10 cellular contexts compared by ENCODE assay signal in the genomic region with DNA sequence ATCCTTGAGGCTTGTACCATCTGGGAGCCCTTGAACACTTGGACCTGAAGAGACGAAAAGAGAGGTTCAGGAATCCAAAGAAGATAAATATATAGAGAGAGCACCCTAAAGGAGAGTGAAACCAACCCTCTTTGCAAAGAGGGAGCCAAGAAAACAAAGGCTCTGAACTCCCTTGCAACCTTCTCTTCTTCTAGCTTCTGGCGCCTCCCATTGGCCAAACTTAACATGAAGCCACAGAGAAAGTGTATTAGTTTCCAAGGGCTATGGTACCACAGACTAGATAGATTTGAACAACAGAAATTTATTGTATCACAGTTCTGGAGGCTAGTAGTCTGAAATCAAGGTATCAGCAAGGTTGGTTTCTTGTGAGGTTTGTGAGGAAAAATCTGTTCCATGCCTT.
DNase-seq lines count a peak whose midpoint lies in the region; ATAC-seq and TF ChIP-seq lines count a peak whose summit lies in the region.
"Had no signal": no experiment of that assay in that cellular context is flagged by ENCODE, and none has a peak within 500 bp of the region (broad histone marks: within the 10 kb centered on the region; RNA-seq: fewer than 3 reads in every experiment).

No MANE protein-coding gene starts in this region.

- CTCF ChIA-PET in activated CD8-positive, alpha-beta T cell treated with anti-CD3 and anti-CD28 coated beads for 36 hours (lab: Charles Lee), result interaction anchor here (1.0 kb wide), 1 partner anchor 58 kb away, joined by 3 read pairs; no protein-coding TSS in a partner anchor
- CTCF ChIA-PET in activated CD8-positive, alpha-beta T cell treated with anti-CD3 and anti-CD28 coated beads, Interleukin-2, amount 10 ng/mL, durations not matched to agents 7 days and 5 days (lab: Charles Lee), result no interaction called here
- CTCF ChIA-PET in HEK293T (lab: Yijun Ruan, JAX), result interaction anchor here (0.6 kb wide), 3 partner anchors 295 to 580 kb away, joined by 3 to 6 read pairs (median 4); no protein-coding TSS in a partner anchor

- H3K27me3 Mint-ChIP-seq in activated CD8-positive, alpha-beta T cell treated with anti-CD3 and anti-CD28 coated beads for 36 hours, result no peaks in the 10 kb centered on the region
- H3K27me3 Mint-ChIP-seq in activated CD8-positive, alpha-beta T cell treated with anti-CD3 and anti-CD28 coated beads, Interleukin-2, amount 10 ng/mL, durations not matched to agents 7 days and 5 days (ENCODE audit: low read depth), result no peaks in the 10 kb centered on the region
- H3K27me3 Mint-ChIP-seq: activated B cell treated with CpG ODN at 0.5 μM for 24 hours had no signal

- no peak overlapping the region for H3K27ac ChIP-seq in smooth muscle cell (ENCODE audit: low read depth)

- H2AFZ ChIP-seq in smooth muscle cell (ENCODE audit: low read depth), result peak overlapping the region; percentile 54

- no peak overlapping the region for H3K4me3 ChIP-seq in smooth muscle cell

- no peaks in the 10 kb centered on the region for H3K79me2 ChIP-seq in smooth muscle cell (ENCODE audit: low read depth)

- no peak overlapping the region for H3K27ac Mint-ChIP-seq in activated CD8-positive, alpha-beta T cell treated with anti-CD3 and anti-CD28 coated beads for 36 hours
- H3K27ac Mint-ChIP-seq in activated CD8-positive, alpha-beta T cell treated with anti-CD3 and anti-CD28 coated beads, Interleukin-2, amount 10 ng/mL, durations not matched to agents 7 days and 5 days, result no peak overlapping the region
- H3K27ac Mint-ChIP-seq: activated B cell treated with CpG ODN at 0.5 μM for 24 hours had no signal

- 28% methylated on average over 2 of the region's 2 CpGs for WGBS in smooth muscle cell (ENCODE audit: low lambda C conversion rate)

- no peaks in the 10 kb centered on the region for H3K9me3 ChIP-seq in smooth muscle cell (replicated peaks; ENCODE audit: low read depth)

- TF ChIP-seq CTCF in activated CD8-positive, alpha-beta T cell treated with anti-CD3 and anti-CD28 coated beads for 36 hours (IDR thresholded peaks at IDR 0.05), result no peak
- TF ChIP-seq CTCF in smooth muscle cell (IDR thresholded peaks at IDR 0.05; ENCODE audit: borderline replicate concordance, insufficient read depth, poor library complexity, severe bottlenecking), result peak; percentile 60

- H3K4me2 ChIP-seq in smooth muscle cell, result peak overlapping the region; percentile 64

- POLR2A ChIA-PET in activated CD8-positive, alpha-beta T cell treated with anti-CD3 and anti-CD28 coated beads for 36 hours (lab: Charles Lee), result no interaction called here
- POLR2A ChIA-PET in activated CD8-positive, alpha-beta T cell treated with anti-CD3 and anti-CD28 coated beads, Interleukin-2, amount 10 ng/mL, durations not matched to agents 7 days and 5 days (lab: Charles Lee), result no interaction called here
- POLR2A ChIA-PET in HEK293T (lab: Yijun Ruan, JAX), result no interaction called here

- ATAC-seq in activated CD8-positive, alpha-beta T cell treated with anti-CD3 and anti-CD28 coated beads for 36 hours, result no peak
- no peak for ATAC-seq in activated CD8-positive, alpha-beta T cell treated with anti-CD3 and anti-CD28 coated beads, Interleukin-2, amount 10 ng/mL, durations not matched to agents 7 days and 5 days
- ATAC-seq in GM18861 (IDR thresholded peaks at IDR 0.05; ENCODE audit: unreplicated experiment), result no peak

- H3K4me1 Mint-ChIP-seq in activated CD8-positive, alpha-beta T cell treated with anti-CD3 and anti-CD28 coated beads for 36 hours (ENCODE audit: low read depth), result no peaks in the 10 kb centered on the region
- H3K4me1 Mint-ChIP-seq in activated CD8-positive, alpha-beta T cell treated with anti-CD3 and anti-CD28 coated beads, Interleukin-2, amount 10 ng/mL, durations not matched to agents 7 days and 5 days (ENCODE audit: low read depth), result no peaks in the 10 kb centered on the region
- H3K4me1 Mint-ChIP-seq: activated B cell treated with CpG ODN at 0.5 μM for 24 hours had no signal

- H3K4me3 Mint-ChIP-seq in activated CD8-positive, alpha-beta T cell treated with anti-CD3 and anti-CD28 coated beads for 36 hours, result no peak overlapping the region
- H3K4me3 Mint-ChIP-seq in activated CD8-positive, alpha-beta T cell treated with anti-CD3 and anti-CD28 coated beads, Interleukin-2, amount 10 ng/mL, durations not matched to agents 7 days and 5 days, result no peak overlapping the region
- H3K4me3 Mint-ChIP-seq: activated B cell treated with CpG ODN at 0.5 μM for 24 hours had no signal

- H4K20me1 ChIP-seq in smooth muscle cell (ENCODE audit: low read depth), result no peaks in the 10 kb centered on the region

- H3K9ac ChIP-seq in smooth muscle cell (ENCODE audit: low read depth), result no peak overlapping the region

- H3F3A ChIP-seq in smooth muscle cell (ENCODE audit: low read depth), result no peaks in the 10 kb centered on the region

- H3K36me3 Mint-ChIP-seq in activated CD8-positive, alpha-beta T cell treated with anti-CD3 and anti-CD28 coated beads for 36 hours (ENCODE audit: low read depth), result no peaks in the 10 kb centered on the region
- H3K36me3 Mint-ChIP-seq in activated CD8-positive, alpha-beta T cell treated with anti-CD3 and anti-CD28 coated beads, Interleukin-2, amount 10 ng/mL, durations not matched to agents 7 days and 5 days (ENCODE audit: low read depth), result no peaks in the 10 kb centered on the region

- H3K9me3 Mint-ChIP-seq in activated CD8-positive, alpha-beta T cell treated with anti-CD3 and anti-CD28 coated beads for 36 hours, result peaks cover 7% of the 10 kb centered on the region
- H3K9me3 Mint-ChIP-seq in activated CD8-positive, alpha-beta T cell treated with anti-CD3 and anti-CD28 coated beads, Interleukin-2, amount 10 ng/mL, durations not matched to agents 7 days and 5 days (ENCODE audit: insufficient read depth), result no peaks in the 10 kb centered on the region

- no peaks in the 10 kb centered on the region for H3K4me1 ChIP-seq in smooth muscle cell (ENCODE audit: low read depth)

- DNase-seq in activated CD8-positive, alpha-beta T cell treated with anti-CD3 and anti-CD28 coated beads for 36 hours, result peak; percentile 2
- DNase-seq in activated CD8-positive, alpha-beta T cell treated with anti-CD3 and anti-CD28 coated beads, Interleukin-2, amount 10 ng/mL, durations not matched to agents 7 days and 5 days, result no peak
- DNase-seq in NCI-H82 treated with DMSO at 0.1 percent for 48 hours (lab: John Stamatoyannopoulos, UW; ENCODE audit: unreplicated experiment), result peak; percentile 15
- DNase-seq in fibroblast of peridontal ligament (ENCODE audit: extremely low read depth), result peak; percentile 1
- DNase-seq in smooth muscle cell (lab: John Stamatoyannopoulos, UW; ENCODE audit: unreplicated experiment), result no peak
- DNase-seq in HEK293T (ENCODE audit: extremely low spot score), result no peak
- DNase-seq in amniotic stem cell (lab: John Stamatoyannopoulos, UW), result no peak
- DNase-seq: activated B cell treated with CpG ODN at 0.5 μM for 24 hours; stimulated activated CD4-positive, alpha-beta T cell treated with anti-CD3 and anti-CD28 coated beads, Interleukin-2, amount 100 ng/mL, for 48 hours had no signal

- H3K36me3 ChIP-seq in smooth muscle cell (ENCODE audit: low read depth), result no peaks in the 10 kb centered on the region

- intact Hi-C loops in activated CD8-positive, alpha-beta T cell treated with anti-CD3 and anti-CD28 coated beads for 36 hours (cut with micrococcal nuclease), result no loop called here

- no peaks in the 10 kb centered on the region for H3K27me3 ChIP-seq in smooth muscle cell (ENCODE audit: low read depth)

TF ChIP-seq in HEK293T, 16 proteins besides CTCF, POLR2A, EP300 and RAD21:
- no peak for TF ChIP-seq HDGF (IDR thresholded peaks at IDR 0.05; ENCODE audit: borderline replicate concordance)
- no peak for TF ChIP-seq SP1 (IDR thresholded peaks at IDR 0.05)
- TF ChIP-seq FOXA1 (IDR thresholded peaks at IDR 0.05), result no peak
- TF ChIP-seq ELF4 (IDR thresholded peaks at IDR 0.05), result no peak
- no peak for TF ChIP-seq ZNF384 (IDR thresholded peaks at IDR 0.05)
- TF ChIP-seq FOXM1 (IDR thresholded peaks at IDR 0.05; ENCODE audit: borderline replicate concordance), result no peak
- no peak for TF ChIP-seq SUZ12 (IDR thresholded peaks at IDR 0.05)
- no peak for TF ChIP-seq TARDBP (IDR thresholded peaks at IDR 0.05)
- TF ChIP-seq BHLHE40 (IDR thresholded peaks at IDR 0.05; ENCODE audit: borderline replicate concordance), result no peak
- TF ChIP-seq ARNT (IDR thresholded peaks at IDR 0.05), result no peak
- TF ChIP-seq LEF1 (IDR thresholded peaks at IDR 0.05; ENCODE audit: borderline replicate concordance), result no peak
- TF ChIP-seq CTBP1 (IDR thresholded peaks at IDR 0.05; ENCODE audit: borderline replicate concordance), result no peak
- TF ChIP-seq FOXK2 (IDR thresholded peaks at IDR 0.05), result no peak
- TF ChIP-seq L3MBTL2 (conservative IDR thresholded peaks at IDR 0.05), result no peak
- TF ChIP-seq, protein P1, sequence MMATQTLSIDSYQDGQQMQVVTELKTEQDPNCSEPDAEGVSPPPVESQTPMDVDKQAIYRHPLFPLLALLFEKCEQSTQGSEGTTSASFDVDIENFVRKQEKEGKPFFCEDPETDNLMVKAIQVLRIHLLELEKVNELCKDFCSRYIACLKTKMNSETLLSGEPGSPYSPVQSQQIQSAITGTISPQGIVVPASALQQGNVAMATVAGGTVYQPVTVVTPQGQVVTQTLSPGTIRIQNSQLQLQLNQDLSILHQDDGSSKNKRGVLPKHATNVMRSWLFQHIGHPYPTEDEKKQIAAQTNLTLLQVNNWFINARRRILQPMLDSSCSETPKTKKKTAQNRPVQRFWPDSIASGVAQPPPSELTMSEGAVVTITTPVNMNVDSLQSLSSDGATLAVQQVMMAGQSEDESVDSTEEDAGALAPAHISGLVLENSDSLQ (IDR thresholded peaks at IDR 0.05), result no peak
- no peak for TF ChIP-seq NFRKB (IDR thresholded peaks at IDR 0.05)

Comparison
In these comparisons a context has a peak if more than half of its experiments do, and no peak if none do; other contexts are left out.
1. DNase-seq: peak in activated CD8-positive, alpha-beta T cell treated with anti-CD3 and anti-CD28 coated beads for 36 hours (single experiment), NCI-H82 treated with DMSO at 0.1 percent for 48 hours (single experiment) and fibroblast of peridontal ligament (single experiment); none in activated CD8-positive, alpha-beta T cell treated with anti-CD3 and anti-CD28 coated beads, Interleukin-2, amount 10 ng/mL, durations not matched to agents 7 days and 5 days (single experiment), smooth muscle cell (single experiment), HEK293T (single experiment) and amniotic stem cell (single experiment).